ENCODE assay signal across 9 cellular contexts in genomic region chr19:32041681-32042292, GRCh38.
DNase-seq lines count a peak whose midpoint lies in the region; ATAC-seq, FAIRE-seq and TF ChIP-seq lines count a peak whose summit lies in the region.
"Had no signal": no experiment of that assay in that cellular context is flagged by ENCODE, and none has a peak within 500 bp of the region (broad histone marks: within the 10 kb centered on the region; RNA-seq: fewer than 3 reads in every experiment).

No MANE protein-coding gene starts in this region.

- DNase-seq in BJ (ENCODE audit: low read depth) (no peak), KBM-7 (peak; percentile 40), K562 (ENCODE audit: extremely low read depth in 1 of 4, low spot score in 3 of 4) (peak; percentile 38 to 59 (median 46)), iris pigment epithelial cell (ENCODE audit: low read depth) (peak; percentile 21), LoVo (ENCODE audit: low spot score) (no peak), GM10248 (ENCODE audit: extremely low spot score) (no peak)
- peak; percentile 5 to 7 for DNase-seq in stimulated activated CD8-positive, alpha-beta memory T cell treated with anti-CD3 and anti-CD28 coated beads, Interleukin-2, amount 100 ng/mL, for 48 hours (ENCODE audit: low read depth in 2 of 2)

- TF ChIP-seq EP300 in K562 (IDR thresholded peaks at IDR 0.05; ENCODE audit: low read length), result no peak

- no peak overlapping the region for H3K27ac ChIP-seq in K562 (ENCODE audit: extremely low read depth, low read depth, low read length)
- H3K27ac ChIP-seq: epithelial cell of prostate had no signal

- H3K9me3 ChIP-seq in K562 (replicated peaks; ENCODE audit: control insufficient read depth, insufficient read depth, low read depth, low read length), result no peaks in the 10 kb centered on the region

- H3K4me3 ChIP-seq in BJ (ENCODE audit: low read depth, low read length) (no peak overlapping the region), K562 (no peak overlapping the region)

- 22% methylated on average over 23 of the region's 23 CpGs for WGBS in K562 (ENCODE audit: insufficient coverage, low coverage, missing lambda C conversion rate)

- intact Hi-C loops in K562 (cut with micrococcal nuclease), result loop anchor here (5.0 kb wide), 1 partner anchor 364 kb away; no protein-coding TSS in a partner anchor

- no peaks in the 10 kb centered on the region for H3K9me1 ChIP-seq in K562 (ENCODE audit: control insufficient read depth, insufficient read depth, low read length)

- CTCF ChIA-PET in BJ (lab: Yijun Ruan, JAX), result interaction anchor here (0.7 to 1.3 kb wide), 4 partner anchors 9 to 1375 kb away, joined by 3 to 4 read pairs (median 3); no protein-coding TSS in a partner anchor
- CTCF ChIA-PET in K562 (lab: Yijun Ruan, JAX; ENCODE audit: low intra/inter-chr PET ratio), result no interaction called here
- CTCF ChIA-PET in GM10248 (lab: Yijun Ruan, JAX), result no interaction called here

- H2AFZ ChIP-seq in K562 (ENCODE audit: low read depth, low read length), result no peak overlapping the region

- no TSS peak for BruUV-seq in K562 (replicated peaks; lab: Mats Ljungman, UMichigan)

- in situ Hi-C loops in KBM-7 (cut with MboI; ENCODE audit: low pct_unique_long_range_greater_than_20kb, low sequenced_read_pairs), result no loop called here
- in situ Hi-C loops in K562 (cut with MboI), result loop anchor here (10.0 kb wide), 1 partner anchor 1377 kb away; no protein-coding TSS in a partner anchor

- POLR2A ChIA-PET in BJ (lab: Charles Lee) (no interaction called here), K562 (lab: Yijun Ruan, JAX) (no interaction called here), GM10248 (lab: Yijun Ruan, JAX) (no interaction called here)

- ATAC-seq in K562, result peak; percentile 62
- no peak for ATAC-seq in GM18873 (IDR thresholded peaks at IDR 0.05; ENCODE audit: low FRiP score, unreplicated experiment)

- peak; percentile 17 to 47; a peak in 2 of 4 replicates for TF ChIP-seq RAD21 in K562 (CRISPR knock-in tag; conservative IDR thresholded peaks at IDR 0.05 in 1 of 2, IDR thresholded peaks at IDR 0.05 in 1 of 2)

- TF ChIP-seq POLR2A in K562 (conservative IDR thresholded peaks at IDR 0.05), result no peak

- no peak overlapping the region for H3K4me2 ChIP-seq in K562 (ENCODE audit: insufficient read depth, low read length)

- H3K36me3 ChIP-seq in BJ (ENCODE audit: control insufficient read depth, insufficient read depth, low read length) (no peaks in the 10 kb centered on the region), K562 (ENCODE audit: control insufficient read depth, insufficient read depth, low read length) (no peaks in the 10 kb centered on the region)

- H3K27me3 ChIP-seq in BJ (ENCODE audit: control insufficient read depth, insufficient read depth, low read length) (no peaks in the 10 kb centered on the region), K562 (ENCODE audit: control insufficient read depth in 2 of 2, insufficient read depth in 2 of 2, low read length in 2 of 2) (peaks cover 7 to 16% of the 10 kb centered on the region in 2 experiments; a peak in 2 of 5 replicates)

- H3K4me1 ChIP-seq in K562 (replicated peaks in 1 of 2; ENCODE audit: control insufficient read depth in 2 of 2, insufficient read depth in 2 of 2, low read length in 2 of 2), result no peaks in the 10 kb centered on the region

- peak; percentile 61 for TF ChIP-seq CTCF in BJ (IDR thresholded peaks at IDR 0.05; ENCODE audit: insufficient read depth, low read depth, low read length)
- peak; percentile 75 to 81 (median 76) for TF ChIP-seq CTCF in K562 (IDR thresholded peaks at IDR 0.05 in 2 of 3, conservative IDR thresholded peaks at IDR 0.05 in 1 of 3; ENCODE audit: insufficient read depth in 2 of 3, low read depth in 1 of 3, low read length in 3 of 3)
- TF ChIP-seq CTCF in GM10248 (IDR thresholded peaks at IDR 0.05; ENCODE audit: control extremely low read depth, extremely low read depth, low read depth, missing control alignments), result no peak

- H4K20me1 ChIP-seq in K562 (replicated peaks; ENCODE audit: control insufficient read depth, insufficient read depth, low read length), result no peaks in the 10 kb centered on the region

- H3K9ac ChIP-seq in K562 (ENCODE audit: insufficient read depth in 1 of 2, low read depth in 2 of 2, low read length in 2 of 2), result no peak overlapping the region

- FAIRE-seq in K562 (lab: Jason Lieb, UNC), result peak; percentile 76

- no peaks in the 10 kb centered on the region for H3K79me2 ChIP-seq in K562 (ENCODE audit: control insufficient read depth, insufficient read depth, low read length)

TF ChIP-seq in K562, 482 proteins besides CTCF, POLR2A, EP300 and RAD21 (continues in another document):
- TF ChIP-seq E4F1 (CRISPR knock-in tag; IDR thresholded peaks at IDR 0.05; ENCODE audit: borderline replicate concordance) (no peak), COPS2 (conservative IDR thresholded peaks at IDR 0.05) (no peak), ZNF445 (CRISPR knock-in tag; IDR thresholded peaks at IDR 0.05; ENCODE audit: low read depth) (no peak), SMC3 (conservative IDR thresholded peaks at IDR 0.05; ENCODE audit: insufficient read depth, low read depth, low read length) (peak; percentile 53; the same call in 1 of the 2 replicates), RNF219 (CRISPR knock-in tag; IDR thresholded peaks at IDR 0.05) (no peak), GTF2B (IDR thresholded peaks at IDR 0.05; ENCODE audit: extremely low read depth, insufficient read length) (no peak), ZNF384 (IDR thresholded peaks at IDR 0.05; ENCODE audit: low read depth, low read length) (peak; percentile 41; the same call in 1 of the 2 replicates), ZNF639 (CRISPR knock-in tag; conservative IDR thresholded peaks at IDR 0.05 in 1 of 2, IDR thresholded peaks at IDR 0.05 in 1 of 2) (no peak), RBM22 (IDR thresholded peaks at IDR 0.05; ENCODE audit: low read depth, low read length, poor library complexity, severe bottlenecking) (no peak)

Comparison
In these comparisons a context has a peak if more than half of its experiments do, and no peak if none do; other contexts are left out.
1. DNase-seq: peak in KBM-7 (single experiment), K562 (4 of 4), iris pigment epithelial cell (single experiment) and stimulated activated CD8-positive, alpha-beta memory T cell treated with anti-CD3 and anti-CD28 coated beads, Interleukin-2, amount 100 ng/mL, for 48 hours (2 of 2); none in BJ (single experiment), LoVo (single experiment) and GM10248 (single experiment).